In the genomic region with DNA sequence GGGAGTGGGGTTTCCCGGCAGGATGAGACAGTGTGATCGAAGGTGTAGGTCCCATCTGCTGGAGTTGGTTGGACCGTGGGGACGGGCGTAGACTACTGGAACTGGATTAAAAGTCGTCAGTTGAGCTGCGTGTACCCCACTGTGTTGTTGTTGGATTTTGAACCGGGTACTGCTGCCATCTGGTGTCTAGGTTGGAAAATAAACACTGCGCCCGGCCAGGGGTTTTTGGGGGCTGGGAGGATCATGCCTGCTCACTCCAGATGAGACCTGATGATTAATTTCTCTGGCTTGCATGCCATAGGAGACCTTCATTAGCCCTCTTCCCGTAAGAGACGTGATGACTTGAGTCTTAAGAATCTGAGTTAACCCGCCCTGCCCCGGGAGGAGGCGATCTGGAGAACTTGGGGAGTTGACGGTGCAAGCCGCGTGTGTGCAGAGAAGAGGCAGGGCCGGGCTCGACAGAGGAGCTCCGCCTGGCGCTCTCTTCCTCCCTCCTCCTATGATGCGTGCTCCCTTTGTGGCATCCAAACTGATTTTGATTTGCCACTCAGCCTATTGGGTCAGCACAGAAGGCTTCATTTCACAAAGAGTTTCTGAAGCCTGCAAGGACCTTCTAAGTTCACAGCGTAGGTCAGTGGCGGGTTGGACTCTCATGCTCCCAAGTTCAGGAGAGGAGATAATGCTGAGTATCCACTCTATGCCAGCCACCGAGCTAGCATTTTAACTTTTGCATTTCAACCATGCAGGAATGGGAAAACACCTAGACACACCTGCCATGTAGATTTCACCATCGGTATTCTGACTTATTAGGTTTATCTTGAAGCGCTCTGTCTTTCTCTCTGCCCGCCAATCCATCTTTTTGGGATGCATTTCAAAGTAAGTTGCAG, we compare ENCODE assay signal across 8 cellular contexts. TPM values are rescaled to one million over a fixed set of nuclear protein-coding genes. Genes with fewer than 3 reads are reported as not detected.
DNase-seq lines count a peak whose midpoint lies in the region; ATAC-seq, FAIRE-seq and TF ChIP-seq lines count a peak whose summit lies in the region.

No MANE protein-coding gene starts in this region.

- H3K27ac ChIP-seq in astrocyte (ENCODE audit: low read depth, low read length) (peak overlapping the region; percentile 95), right cardiac atrium (ENCODE audit: low read length) (no peak overlapping the region)

- peak overlapping the region; percentile 71 to 94 (median 85) for H3K27ac Mint-ChIP-seq in IgD-negative memory B cell
- peak overlapping the region; percentile 81 for H3K27ac Mint-ChIP-seq in astrocyte (ENCODE audit: unreplicated experiment)

- peak overlapping the region; percentile 69 for H3K4me3 ChIP-seq in astrocyte (ENCODE audit: insufficient read depth, low read depth, low read length)
- H3K4me3 ChIP-seq in right cardiac atrium (ENCODE audit: low read length) = no peak overlapping the region

- H3K9me3 ChIP-seq in astrocyte (ENCODE audit: insufficient read depth, low read depth, low read length) (no peaks in the 10 kb centered on the region), right cardiac atrium (ENCODE audit: control insufficient read depth, low read length) (no peaks in the 10 kb centered on the region)

- peak; percentile 99 for FAIRE-seq in astrocyte (lab: Jason Lieb, UNC)

- TF ChIP-seq CTCF in astrocyte (IDR thresholded peaks at IDR 0.05; ENCODE audit: insufficient read depth, low read depth, low read length) = peak; percentile 78

- H3K4me1 ChIP-seq in astrocyte (ENCODE audit: insufficient read depth, low read length) = peaks cover 58% of the 10 kb centered on the region
- H3K4me1 ChIP-seq in right cardiac atrium (ENCODE audit: control insufficient read depth, insufficient read depth, low read length) = no peaks in the 10 kb centered on the region

- peak overlapping the region; percentile 92 for H3K4me2 ChIP-seq in astrocyte (ENCODE audit: low read length)

- H4K20me1 ChIP-seq in astrocyte (ENCODE audit: insufficient read depth, low read length) = peaks cover 11% of the 10 kb centered on the region

- DNase-seq in DMS 273 treated with DMSO at 0.1 percent for 48 hours (lab: John Stamatoyannopoulos, UW) = peak; percentile 20
- DNase-seq in T-helper 22 cell (ENCODE audit: low read depth) = peak; percentile 39
- peak; percentile 100 for DNase-seq in astrocyte (ENCODE audit: low read depth)
- peak; percentile 69 to 74 (median 71) for DNase-seq in right cardiac atrium
- DNase-seq in retina = peak; percentile 84
- no peak for DNase-seq in SHP77 (lab: John Stamatoyannopoulos, UW)

- H3K27me3 Mint-ChIP-seq in IgD-negative memory B cell (no peaks in the 10 kb centered on the region), astrocyte (ENCODE audit: low read depth, unreplicated experiment) (peaks cover 8% of the 10 kb centered on the region)

- H3K9ac ChIP-seq in astrocyte (ENCODE audit: low read length) = peak overlapping the region; percentile 92

- H3K27me3 ChIP-seq in astrocyte (ENCODE audit: insufficient read depth, low read length) = no peaks in the 10 kb centered on the region
- H3K27me3 ChIP-seq in right cardiac atrium (ENCODE audit: control insufficient read depth, insufficient read depth) = no peaks in the 10 kb centered on the region

- intact Hi-C loops in right cardiac atrium (cut with DNase I) = loop anchor here in 3 of 4 donors (2.0 to 10.0 kb wide), 5 partner anchors 35 to 105 kb away; no protein-coding TSS in a partner anchor

- ATAC-seq in right cardiac atrium (peak; percentile 43 to 73), HG03039 (IDR thresholded peaks at IDR 0.05; ENCODE audit: unreplicated experiment) (no peak)

- 30% methylated on average over 29 of the region's 29 CpGs for WGBS in right cardiac atrium

- H3K36me3 ChIP-seq in astrocyte (ENCODE audit: insufficient read depth, low read length) = peaks cover 4% of the 10 kb centered on the region

- H3K9me3 Mint-ChIP-seq in IgD-negative memory B cell (no peaks in the 10 kb centered on the region), astrocyte (ENCODE audit: unreplicated experiment) (no peaks in the 10 kb centered on the region)

- H3K79me2 ChIP-seq in astrocyte (ENCODE audit: insufficient read depth, low read length) = peaks cover 55% of the 10 kb centered on the region

- H3K4me3 Mint-ChIP-seq in IgD-negative memory B cell = peak overlapping the region; percentile 83 to 97 (median 92)
- H3K4me3 Mint-ChIP-seq in astrocyte (ENCODE audit: unreplicated experiment) = peak overlapping the region; percentile 73

- peak overlapping the region; percentile 49 for H2AFZ ChIP-seq in astrocyte (ENCODE audit: low read depth, low read length)

- H3K4me1 Mint-ChIP-seq in IgD-negative memory B cell = peaks cover 33 to 44% (median 35%) of the 10 kb centered on the region in 3 donors
- peaks cover 37% of the 10 kb centered on the region for H3K4me1 Mint-ChIP-seq in astrocyte (ENCODE audit: low read depth, unreplicated experiment)

- H3K36me3 Mint-ChIP-seq in IgD-negative memory B cell (peaks cover 5% of the 10 kb centered on the region), astrocyte (ENCODE audit: low read depth, unreplicated experiment) (peaks cover 5% of the 10 kb centered on the region)

RNA-seq across cellular contexts. Expression of a gene that starts 2.7 kb away (rescaled TPM):
- not detected for polyA plus RNA-seq in IgD-negative memory B cell
- total RNA-seq in astrocyte = 11.8 and 16.2 TPM in 2 replicates
- total RNA-seq in right cardiac atrium = 1 to 10 TPM in 1 of 4 donors, under 1 TPM in 3; 0.45 to 2.3 (median 0.94) TPM
- 0.18 TPM for polyA plus RNA-seq in right cardiac atrium

RNA-seq across cellular contexts. Expression of a gene that starts 9.3 kb away (rescaled TPM):
- polyA plus RNA-seq in IgD-negative memory B cell = 1.2 TPM
- total RNA-seq in astrocyte = not detected in 2 replicates
- under 1 TPM in 1 of 4 donors, not detected in 3; 0.15 TPM for total RNA-seq in right cardiac atrium
- 0.07 TPM for polyA plus RNA-seq in right cardiac atrium

RNA-seq across cellular contexts. Expression of a gene that starts 44.6 kb away (rescaled TPM):
- polyA plus RNA-seq in IgD-negative memory B cell (52.1 TPM), right cardiac atrium (16.9 TPM)
- total RNA-seq in astrocyte (148 and 157 TPM in 2 replicates), right cardiac atrium (10 to 100 TPM; 26.5 to 32.2 (median 28.5) TPM)

RNA-seq across cellular contexts. Expression of a gene that starts 56.9 kb away (rescaled TPM):
- polyA plus RNA-seq in IgD-negative memory B cell (78.2 TPM), right cardiac atrium (18.8 TPM)
- total RNA-seq in astrocyte (55.2 and 61.4 TPM in 2 replicates), right cardiac atrium (10 to 100 TPM; 23.9 to 37.5 (median 30.8) TPM)

Comparison
In these comparisons a context has a peak if more than half of its experiments do, and no peak if none do; other contexts are left out.
1. DNase-seq: peak in DMS 273 treated with DMSO at 0.1 percent for 48 hours (single experiment), T-helper 22 cell (single experiment), astrocyte (single experiment), right cardiac atrium (3 of 3) and retina (single experiment); none in SHP77 (0 of 2).